In the genomic region with DNA sequence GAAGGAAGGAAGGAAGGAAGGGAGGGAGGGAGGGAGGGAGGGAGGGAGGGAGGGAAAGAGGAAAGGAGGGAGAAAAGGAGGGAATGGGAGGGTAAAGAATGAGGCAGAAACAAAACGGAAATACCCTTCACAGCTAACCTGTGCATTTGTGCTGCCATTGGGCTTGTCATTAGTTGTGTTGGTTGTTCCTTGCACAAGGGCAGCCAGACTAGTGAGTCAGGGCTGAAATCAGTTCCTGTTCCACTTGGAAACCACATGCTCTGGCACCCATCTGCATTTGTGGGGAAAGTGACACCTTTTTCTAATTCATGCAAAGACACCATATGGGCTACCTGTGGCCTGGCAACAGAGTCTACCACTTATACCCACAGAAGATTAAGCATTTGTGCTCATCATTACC, we compare ENCODE assay signal across 25 cellular contexts.
DNase-seq lines count a peak whose midpoint lies in the region; ATAC-seq and TF ChIP-seq lines count a peak whose summit lies in the region.
"Had no signal": no experiment of that assay in that cellular context is flagged by ENCODE, and none has a peak within 500 bp of the region (broad histone marks: within the 10 kb centered on the region; RNA-seq: fewer than 3 reads in every experiment).

No MANE protein-coding gene starts in this region.

- no peak overlapping the region for H3K4me3 ChIP-seq in AG10803 (ENCODE audit: low read length)
- H3K4me3 ChIP-seq: adrenal gland; BLaER1 treated with 17β-estradiol and CSF1 and Interleukin-3, amounts not matched to agents 10 nM and 100 nM; coronary artery; neural progenitor cell; SJSA1; thoracic aorta had no signal

- TF ChIP-seq CTCF in AG10803 (conservative IDR thresholded peaks at IDR 0.05; ENCODE audit: low read length) = no peak

- ATAC-seq in HG03108 (IDR thresholded peaks at IDR 0.05; ENCODE audit: unreplicated experiment) = no peak
- no peak for ATAC-seq in GM21529 (IDR thresholded peaks at IDR 0.05; ENCODE audit: unreplicated experiment)
- ATAC-seq: activated CD4-positive, alpha-beta T cell treated with anti-CD3 and anti-CD28 coated beads for 36 hours; activated T-cell treated with anti-CD3 and anti-CD28 coated beads, Interleukin-2, amount 50 U/mL, for 4 hours; sciatic nerve had no signal

- peak; percentile 64 for DNase-seq in AG10803 (ENCODE audit: low read depth)
- peak; percentile 28 for DNase-seq in HT1080 (ENCODE audit: low read depth)
- DNase-seq in NCI-H524 treated with DMSO at 0.1 percent for 48 hours (lab: John Stamatoyannopoulos, UW) = peak; percentile 68
- DNase-seq in cerebellar cortex (ENCODE audit: low spot score) = peak; percentile 83
- DNase-seq in SIG-M5 treated with dmso at 0.1 percent for 504 hours (lab: John Stamatoyannopoulos, UW; ENCODE audit: unreplicated experiment) = no peak
- no peak for DNase-seq in activated CD8-positive, alpha-beta memory T cell treated with anti-CD3 and anti-CD28 coated beads, Interleukin-2, amount 50 U/mL, for 4 hours
- DNase-seq: activated CD4-positive, alpha-beta T cell treated with anti-CD3 and anti-CD28 coated beads for 36 hours; activated naive CD4-positive, alpha-beta T cell treated with Interleukin-2 at 50 U/mL for 16 hours; activated T-cell treated with anti-CD3 and anti-CD28 coated beads, Interleukin-2, amount 50 U/mL, for 4 hours; adrenal gland; EL; Kasumi-1; NCI-H1048; NCI-H1930; NCI-H446 treated with DMSO at 0.1 percent for 48 hours; posterior cingulate gyrus; stimulated activated naive CD4-positive, alpha-beta T cell treated with Interleukin-2 at 50 U/mL for 16 hours had no signal

Comparison
In these comparisons a context has a peak if more than half of its experiments do, and no peak if none do; other contexts are left out.
1. DNase-seq: peak in AG10803 (single experiment), HT1080 (single experiment), NCI-H524 treated with DMSO at 0.1 percent for 48 hours (single experiment) and cerebellar cortex (single experiment); none in SIG-M5 treated with dmso at 0.1 percent for 504 hours (single experiment) and activated CD8-positive, alpha-beta memory T cell treated with anti-CD3 and anti-CD28 coated beads, Interleukin-2, amount 50 U/mL, for 4 hours (single experiment).